Comparison of ENCODE assay signal across 17 cellular contexts in genomic region chr4:184145596-184145995, GRCh38.
A peak's percentile ranks its signal among the peaks of the same experiment; 100 is the strongest.
DNase-seq lines count a peak whose midpoint lies in the region; ATAC-seq and TF ChIP-seq lines count a peak whose summit lies in the region.
"Had no signal": no experiment of that assay in that cellular context is flagged by ENCODE, and none has a peak within 500 bp of the region (broad histone marks: within the 10 kb centered on the region; RNA-seq: fewer than 3 reads in every experiment).

No MANE protein-coding gene starts in this region.

- H4K20me1 ChIP-seq in neural progenitor cell (ENCODE audit: low read depth), result no peaks in the 10 kb centered on the region
- H4K20me1 ChIP-seq: BLaER1 had no signal

- H3K27me3 ChIP-seq in neural progenitor cell, result no peaks in the 10 kb centered on the region
- H3K27me3 ChIP-seq: BE2C, BLaER1 had no signal

- H3K27me3 Mint-ChIP-seq in neural progenitor cell (ENCODE audit: insufficient read depth, low read depth), result peaks cover 9% of the 10 kb centered on the region

- H3K4me1 ChIP-seq in neural progenitor cell, result no peaks in the 10 kb centered on the region
- H3K4me1 ChIP-seq: BE2C, BLaER1, Caco-2 had no signal

- H3K4me3 Mint-ChIP-seq in neural progenitor cell, result no peak overlapping the region
- H3K4me3 Mint-ChIP-seq: CD14-positive monocyte; CD4-positive, alpha-beta memory T cell; CD4-positive, CD25-positive, alpha-beta regulatory T cell had no signal

- peak overlapping the region; percentile 6 for H3K27ac Mint-ChIP-seq in neural progenitor cell
- H3K27ac Mint-ChIP-seq: CD14-positive monocyte; CD4-positive, alpha-beta memory T cell; CD4-positive, CD25-positive, alpha-beta regulatory T cell had no signal

- H3K36me3 ChIP-seq in neural progenitor cell, result no peaks in the 10 kb centered on the region
- H3K36me3 ChIP-seq: BE2C, BLaER1 had no signal

- H3K4me3 ChIP-seq in neural progenitor cell, result no peak overlapping the region
- H3K4me3 ChIP-seq: BLaER1 had no signal

- H3K9me3 ChIP-seq in neural progenitor cell (ENCODE audit: low read depth), result no peaks in the 10 kb centered on the region
- H3K9me3 ChIP-seq: BE2C, Caco-2 had no signal

- H3K9me3 Mint-ChIP-seq in neural progenitor cell, result peaks cover 7% of the 10 kb centered on the region

- peaks cover 14% of the 10 kb centered on the region for H3K4me1 Mint-ChIP-seq in neural progenitor cell

- no peaks in the 10 kb centered on the region for H3K79me2 ChIP-seq in neural progenitor cell (ENCODE audit: low read depth)

- ATAC-seq in GM19324 (IDR thresholded peaks at IDR 0.05; ENCODE audit: low FRiP score, unreplicated experiment), result no peak

- DNase-seq in islet precursor cell (peak; percentile 40), neural progenitor cell (ENCODE audit: low spot score) (no peak), anterior cingulate cortex (lab: John Stamatoyannopoulos, UW) (no peak), NCI-H2081 (lab: John Stamatoyannopoulos, UW) (no peak)
- DNase-seq: 8988T; ACHN; BE2C; C1 segment of cervical spinal cord; Caco-2; Calu3; CD4-positive, alpha-beta memory T cell; CD4-positive, CD25-positive, alpha-beta regulatory T cell; DMS79 treated with DMSO at 0.1 percent for 48 hours; GF-D8 had no signal

- H3F3A ChIP-seq in neural progenitor cell (ENCODE audit: low read depth), result no peaks in the 10 kb centered on the region

- no peak overlapping the region for H3K27ac ChIP-seq in neural progenitor cell
- H3K27ac ChIP-seq: BLaER1 had no signal

- H3K36me3 Mint-ChIP-seq in neural progenitor cell, result peaks cover 2% of the 10 kb centered on the region
- H3K36me3 Mint-ChIP-seq: CD14-positive monocyte; CD4-positive, alpha-beta memory T cell; CD4-positive, CD25-positive, alpha-beta regulatory T cell had no signal

- H2AFZ ChIP-seq in neural progenitor cell (replicated peaks), result no peak overlapping the region

- no peak overlapping the region for H3K9ac ChIP-seq in neural progenitor cell
- H3K9ac ChIP-seq: BLaER1 had no signal

- no peak overlapping the region for H3K4me2 ChIP-seq in neural progenitor cell
- H3K4me2 ChIP-seq: BLaER1 had no signal

- no peak for TF ChIP-seq CTCF in neural progenitor cell (IDR thresholded peaks at IDR 0.05)
